In the genomic region with DNA sequence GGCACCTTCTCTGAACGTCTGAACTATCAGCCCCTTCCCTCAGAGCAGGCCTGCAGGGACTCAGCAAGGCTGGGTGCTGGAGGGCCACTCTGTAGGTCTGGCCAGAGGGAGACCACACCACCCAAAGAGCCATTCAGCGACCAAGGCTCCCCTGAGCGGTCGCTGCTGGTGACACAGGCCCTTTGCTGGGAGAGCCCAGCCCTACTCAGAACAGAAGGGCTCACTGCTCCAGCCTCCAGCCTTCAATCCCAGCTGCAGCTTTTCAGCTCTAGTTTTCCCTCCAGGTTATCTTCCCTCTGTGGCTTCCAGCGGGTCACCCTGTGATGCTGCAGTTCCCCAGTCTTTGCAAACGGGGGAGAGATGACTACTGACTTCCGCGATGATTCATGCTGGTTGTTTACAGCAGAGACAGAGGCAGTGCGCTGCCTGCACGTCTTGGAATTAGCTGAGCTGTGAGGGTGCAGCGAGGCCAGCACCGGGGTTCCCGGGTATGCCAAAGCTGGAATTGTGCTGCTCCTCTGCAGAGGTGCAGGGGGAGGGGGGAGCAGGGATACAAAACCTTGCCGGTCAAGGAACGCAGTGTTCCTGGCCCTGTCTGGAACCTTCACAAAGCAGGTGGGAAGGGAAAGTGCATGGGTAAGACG, we compare ENCODE assay signal across 8 cellular contexts.
DNase-seq lines count a peak whose midpoint lies in the region; ATAC-seq and TF ChIP-seq lines count a peak whose summit lies in the region.

No MANE protein-coding gene starts in this region.

- H3K27me3 ChIP-seq in CD4-positive, CD25-positive, alpha-beta regulatory T cell (ENCODE audit: control insufficient read depth, insufficient read depth, low read length) = no peaks in the 10 kb centered on the region
- H3K27me3 ChIP-seq in ovary = no peaks in the 10 kb centered on the region

- ATAC-seq in CD4-positive, CD25-positive, alpha-beta regulatory T cell (ENCODE audit: low read depth in 2 of 2) = peak; percentile 56 to 64
- peak; percentile 95 to 97 for ATAC-seq in activated T-cell treated with anti-CD3 and anti-CD28 coated beads, Interleukin-2, amount 50 U/mL, for 4 hours
- ATAC-seq in GM19397 (IDR thresholded peaks at IDR 0.05; ENCODE audit: unreplicated experiment) = no peak
- no peak for ATAC-seq in GM18511 (IDR thresholded peaks at IDR 0.05; ENCODE audit: unreplicated experiment)

- no peaks in the 10 kb centered on the region for H3K9me3 Mint-ChIP-seq in CD4-positive, CD25-positive, alpha-beta regulatory T cell
- H3K9me3 Mint-ChIP-seq in activated T-cell treated with anti-CD3 and anti-CD28 coated beads, Interleukin-2, amount 50 U/mL, for 4 hours = no peaks in the 10 kb centered on the region

- peaks cover 0 to 10% (median 0%) of the 10 kb centered on the region in 4 donors for H3K4me1 Mint-ChIP-seq in CD4-positive, CD25-positive, alpha-beta regulatory T cell
- H3K4me1 Mint-ChIP-seq in activated T-cell treated with anti-CD3 and anti-CD28 coated beads, Interleukin-2, amount 50 U/mL, for 4 hours (ENCODE audit: low read depth) = peaks cover 14% of the 10 kb centered on the region

- 10 to 23% (median 12%) methylated on average over 16 of the region's 16 CpGs for WGBS in ovary, 3 donors

- H3K27ac ChIP-seq in CD4-positive, CD25-positive, alpha-beta regulatory T cell (ENCODE audit: insufficient read depth, low read length, poor library complexity, severe bottlenecking) = no peak overlapping the region
- peak overlapping the region in 1 of 2 donors; percentile 47 for H3K27ac ChIP-seq in ovary

- TF ChIP-seq POLR2A in NB4 (IDR thresholded peaks at IDR 0.05; ENCODE audit: extremely low read depth, insufficient read length) (peak; percentile 41), ovary (IDR thresholded peaks at IDR 0.05) (no peak)

- H3K36me3 ChIP-seq in CD4-positive, CD25-positive, alpha-beta regulatory T cell (ENCODE audit: control insufficient read depth, insufficient read depth, low read length) = no peaks in the 10 kb centered on the region
- H3K36me3 ChIP-seq in ovary = no peaks in the 10 kb centered on the region

- no peak overlapping the region for H3K4me3 ChIP-seq in CD4-positive, CD25-positive, alpha-beta regulatory T cell (ENCODE audit: low read depth, low read length)
- H3K4me3 ChIP-seq in NB4 (ENCODE audit: low read depth, low read length) = peak overlapping the region; percentile 58
- no peak overlapping the region for H3K4me3 ChIP-seq in ovary

- peak overlapping the region in 2 of 3 donors; percentile 21 to 59 for H3K27ac Mint-ChIP-seq in CD4-positive, CD25-positive, alpha-beta regulatory T cell

- no peaks in the 10 kb centered on the region for H3K27me3 Mint-ChIP-seq in CD4-positive, CD25-positive, alpha-beta regulatory T cell
- peaks cover 13% of the 10 kb centered on the region for H3K27me3 Mint-ChIP-seq in activated T-cell treated with anti-CD3 and anti-CD28 coated beads, Interleukin-2, amount 50 U/mL, for 4 hours (ENCODE audit: low read depth)

- no peaks in the 10 kb centered on the region for H3K4me1 ChIP-seq in CD4-positive, CD25-positive, alpha-beta regulatory T cell (ENCODE audit: control insufficient read depth, insufficient read depth, low read length, poor library complexity, severe bottlenecking)
- H3K4me1 ChIP-seq in ovary (ENCODE audit: insufficient read depth) = peaks cover 9% of the 10 kb centered on the region

- TF ChIP-seq CTCF in NB4 (IDR thresholded peaks at IDR 0.05; ENCODE audit: low read depth, low read length) = no peak
- no peak for TF ChIP-seq CTCF in ovary (IDR thresholded peaks at IDR 0.05)

- no peak for TF ChIP-seq EP300 in ovary (IDR thresholded peaks at IDR 0.05)

- no peaks in the 10 kb centered on the region for H3K36me3 Mint-ChIP-seq in CD4-positive, CD25-positive, alpha-beta regulatory T cell
- H3K36me3 Mint-ChIP-seq in activated T-cell treated with anti-CD3 and anti-CD28 coated beads, Interleukin-2, amount 50 U/mL, for 4 hours (ENCODE audit: insufficient read depth) = no peaks in the 10 kb centered on the region

- intact Hi-C loops in ovary (cut with DNase I) = no loop called here

- DNase-seq in CD4-positive, CD25-positive, alpha-beta regulatory T cell = peak in 1 of 3 donors; percentile 40
- DNase-seq in NB4 (ENCODE audit: low read depth) (peak; percentile 97), glomerular visceral epithelial cell (ENCODE audit: extremely low spot score) (peak; percentile 69), ovary (peak; percentile 83 to 88 (median 84)), T1000 (lab: John Stamatoyannopoulos, UW) (no peak)
- DNase-seq in activated T-cell treated with anti-CD3 and anti-CD28 coated beads, Interleukin-2, amount 50 U/mL, for 4 hours = peak; percentile 15

- no peak overlapping the region for H3K4me3 Mint-ChIP-seq in CD4-positive, CD25-positive, alpha-beta regulatory T cell
- no peak overlapping the region for H3K4me3 Mint-ChIP-seq in activated T-cell treated with anti-CD3 and anti-CD28 coated beads, Interleukin-2, amount 50 U/mL, for 4 hours

- no peaks in the 10 kb centered on the region for H3K9me3 ChIP-seq in CD4-positive, CD25-positive, alpha-beta regulatory T cell (ENCODE audit: control insufficient read depth in 2 of 2, low read length in 2 of 2)
- no peaks in the 10 kb centered on the region for H3K9me3 ChIP-seq in ovary

Comparison
In these comparisons a context has a peak if more than half of its experiments do, and no peak if none do; other contexts are left out.
1. ATAC-seq: peak in CD4-positive, CD25-positive, alpha-beta regulatory T cell (2 of 2) and activated T-cell treated with anti-CD3 and anti-CD28 coated beads, Interleukin-2, amount 50 U/mL, for 4 hours (2 of 2); none in GM19397 (single experiment) and GM18511 (single experiment).